Comparison of ENCODE assay signal across 18 cellular contexts in the genomic region with DNA sequence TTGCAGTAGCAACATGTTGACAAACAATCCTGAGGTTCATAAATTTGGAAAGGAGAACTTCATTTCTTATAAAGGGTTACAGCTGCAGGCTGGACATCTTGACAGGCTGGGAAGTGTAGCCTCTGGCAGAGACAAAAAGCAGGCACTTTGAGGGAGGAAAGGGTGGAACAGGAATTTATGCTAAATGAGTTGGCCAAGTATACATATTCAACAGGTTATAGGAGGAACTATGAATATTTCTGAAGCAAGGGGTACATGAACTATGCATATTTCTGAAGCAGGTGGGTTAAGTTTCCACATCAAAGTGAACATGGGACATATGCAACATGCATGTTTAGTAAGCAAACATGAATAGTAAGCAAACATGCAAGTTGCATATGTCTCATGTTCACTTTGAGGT. TPM values are rescaled to one million over a fixed set of nuclear protein-coding genes. Genes with fewer than 3 reads are reported as not detected.
DNase-seq lines count a peak whose midpoint lies in the region; FAIRE-seq and TF ChIP-seq lines count a peak whose summit lies in the region.
"Had no signal": no experiment of that assay in that cellular context is flagged by ENCODE, and none has a peak within 500 bp of the region (broad histone marks: within the 10 kb centered on the region; RNA-seq: fewer than 3 reads in every experiment).

No MANE protein-coding gene starts in this region.

- POLR2A ChIA-PET in MCF 10A (lab: Yijun Ruan, JAX): interaction anchor here (1.0 to 2.2 kb wide), 2 partner anchors 21 to 1135 kb away, joined by 3 to 12 read pairs; a partner anchor contains a TSS

- BruUV-seq in MCF 10A (replicated peaks; lab: Mats Ljungman, UMichigan): no TSS peak
- no TSS peak for BruUV-seq in mammary epithelial cell (replicated peaks; lab: Mats Ljungman, UMichigan)

- intact Hi-C loops in MCF 10A (cut with micrococcal nuclease) (loop anchor here (5.0 to 10.0 kb wide), 3 partner anchors 53 to 500 kb away; no protein-coding TSS in a partner anchor), mammary epithelial cell (cut with micrococcal nuclease) (loop anchor here (5.0 to 10.0 kb wide), 3 partner anchors 47 to 240 kb away; no protein-coding TSS in a partner anchor), transverse colon (cut with DNase I; ENCODE audit: low total_unique reads) (loop anchor here (5.0 kb wide), 1 partner anchor 108 kb away; no protein-coding TSS in a partner anchor)

- DNase-seq in MCF 10A (ENCODE audit: unreplicated experiment) (no peak), mammary epithelial cell (no peak), NB4 (ENCODE audit: low read depth) (no peak), transverse colon (no peak), HK-2 (ENCODE audit: unreplicated experiment) (no peak), MG63 (no peak), HTR-8/SVneo (ENCODE audit: insufficient read length, low spot score) (no peak)
- DNase-seq in effector memory CD4-positive, alpha-beta T cell: no peak
- DNase-seq: activated CD4-positive, CD25-positive, alpha-beta regulatory T cell treated with anti-CD3 and anti-CD28 coated beads, Interleukin-2, amount 50 U/mL, for 72 hours; amniotic stem cell; central memory CD4-positive, alpha-beta T cell; endodermal cell; H9; NCI-H1048; NCI-H69; pancreas; stimulated activated CD4-positive, alpha-beta T cell treated with anti-CD3 and anti-CD28 coated beads, Interleukin-4, amount 100 ng/mL, for 1 hour had no signal

- peaks cover 53% of the 10 kb centered on the region for H3K4me1 ChIP-seq in mammary epithelial cell (ENCODE audit: insufficient read depth, low read length)
- H3K4me1 ChIP-seq in effector memory CD4-positive, alpha-beta T cell (ENCODE audit: control insufficient read depth, insufficient read depth, low read length, poor library complexity, severe bottlenecking): peaks cover 13% of the 10 kb centered on the region
- peaks cover 6 to 43% (median 22%) of the 10 kb centered on the region in 4 donors for H3K4me1 ChIP-seq in transverse colon

- H3K36me3 ChIP-seq in mammary epithelial cell (ENCODE audit: insufficient read depth, low read length): no peaks in the 10 kb centered on the region
- no peaks in the 10 kb centered on the region for H3K36me3 ChIP-seq in effector memory CD4-positive, alpha-beta T cell (ENCODE audit: control insufficient read depth, insufficient read depth, low read length)
- no peaks in the 10 kb centered on the region for H3K36me3 ChIP-seq in transverse colon
- no peaks in the 10 kb centered on the region for H3K36me3 ChIP-seq in MG63
- H3K36me3 ChIP-seq: pancreas, thoracic aorta had no signal

- no peak overlapping the region for H2AFZ ChIP-seq in mammary epithelial cell (ENCODE audit: low read depth, low read length)

- peaks cover 44% of the 10 kb centered on the region for H3K4me1 Mint-ChIP-seq in MCF 10A (ENCODE audit: insufficient read depth, unreplicated experiment)

- H3K4me3 ChIP-seq in mammary epithelial cell (replicated peaks in 1 of 3; ENCODE audit: insufficient read depth in 1 of 3, low read depth in 2 of 3, low read length in 3 of 3): no peak overlapping the region
- H3K4me3 ChIP-seq in NB4 (ENCODE audit: low read depth, low read length): peak overlapping the region; percentile 80
- no peak overlapping the region for H3K4me3 ChIP-seq in effector memory CD4-positive, alpha-beta T cell (ENCODE audit: insufficient read depth, low read depth, low read length, poor library complexity, severe bottlenecking)
- no peak overlapping the region for H3K4me3 ChIP-seq in transverse colon
- no peak overlapping the region for H3K4me3 ChIP-seq in MG63
- H3K4me3 ChIP-seq: pancreas, thoracic aorta had no signal

- H3K27ac ChIP-seq in mammary epithelial cell (ENCODE audit: insufficient read depth, low read depth, low read length): no peak overlapping the region
- H3K27ac ChIP-seq in effector memory CD4-positive, alpha-beta T cell (ENCODE audit: insufficient read depth, low read length, poor library complexity, severe bottlenecking): peak overlapping the region; percentile 95
- peak overlapping the region in 3 of 4 donors; percentile 93 to 97 (median 95) for H3K27ac ChIP-seq in transverse colon
- H3K27ac ChIP-seq: pancreas had no signal

- H3K27me3 Mint-ChIP-seq in MCF 10A (ENCODE audit: insufficient read depth, unreplicated experiment): no peaks in the 10 kb centered on the region

- H3K27ac Mint-ChIP-seq in MCF 10A (ENCODE audit: low read depth, unreplicated experiment): peak overlapping the region; percentile 75
- H3K27ac Mint-ChIP-seq: endodermal cell, H9 had no signal

- H3K9me3 ChIP-seq in mammary epithelial cell (replicated peaks; ENCODE audit: insufficient read depth, low read length) (no peaks in the 10 kb centered on the region), transverse colon (no peaks in the 10 kb centered on the region), MG63 (no peaks in the 10 kb centered on the region)
- no peaks in the 10 kb centered on the region for H3K9me3 ChIP-seq in effector memory CD4-positive, alpha-beta T cell (ENCODE audit: control insufficient read depth, low read length)
- H3K9me3 ChIP-seq: pancreas, thoracic aorta had no signal

- no peaks in the 10 kb centered on the region for H3K36me3 Mint-ChIP-seq in MCF 10A (ENCODE audit: insufficient read depth, unreplicated experiment)

- no peak for TF ChIP-seq EP300 in transverse colon (IDR thresholded peaks at IDR 0.05; ENCODE audit: low read depth)

- H3K4me3 Mint-ChIP-seq in MCF 10A (ENCODE audit: unreplicated experiment): no peak overlapping the region
- H3K4me3 Mint-ChIP-seq: endodermal cell, H9 had no signal

- no peaks in the 10 kb centered on the region for H3K27me3 ChIP-seq in mammary epithelial cell (ENCODE audit: insufficient read depth, low read length)
- H3K27me3 ChIP-seq in effector memory CD4-positive, alpha-beta T cell (replicated peaks; ENCODE audit: control insufficient read depth, insufficient read depth, low read length, poor library complexity, severe bottlenecking): no peaks in the 10 kb centered on the region
- H3K27me3 ChIP-seq in transverse colon: no peaks in the 10 kb centered on the region
- no peaks in the 10 kb centered on the region for H3K27me3 ChIP-seq in MG63
- H3K27me3 ChIP-seq: pancreas had no signal

- CTCF ChIA-PET in MCF 10A (lab: Yijun Ruan, JAX) (interaction anchor here (0.7 kb wide), 1 partner anchor 77 kb away, joined by 3 read pairs; no protein-coding TSS in a partner anchor), mammary epithelial cell (lab: Charles Lee; ENCODE audit: low non-redundant PET) (no interaction called here)

- no peak for TF ChIP-seq CTCF in MCF 10A (IDR thresholded peaks at IDR 0.05; ENCODE audit: unreplicated experiment)
- no peak for TF ChIP-seq CTCF in mammary epithelial cell (conservative IDR thresholded peaks at IDR 0.05 in 1 of 2, IDR thresholded peaks at IDR 0.05 in 1 of 2; ENCODE audit: extremely low read depth in 1 of 2, insufficient read depth in 1 of 2, low read depth in 1 of 2, low read length in 2 of 2)
- no peak for TF ChIP-seq CTCF in NB4 (IDR thresholded peaks at IDR 0.05; ENCODE audit: low read depth, low read length)
- no peak for TF ChIP-seq CTCF in transverse colon (IDR thresholded peaks at IDR 0.05)

- in situ Hi-C loops in mammary epithelial cell (cut with MboI; ENCODE audit: low sequenced_read_pairs in 2 of 2) (loop anchor here in 1 of 2 donors (5.0 kb wide), 1 partner anchor 113 kb away; no protein-coding TSS in a partner anchor), transverse colon (cut with MboI; ENCODE audit: low pct_ligation_motif_present in 1 of 4, low pct_unique_long_range_greater_than_20kb in 1 of 4, low sequenced_read_pairs in 3 of 4) (no loop called here)

- no peak overlapping the region for H3K4me2 ChIP-seq in mammary epithelial cell (ENCODE audit: insufficient read depth, low read depth, low read length)

- dilution Hi-C loops in mammary epithelial cell (cut with HindIII; ENCODE audit: low sequenced_read_pairs): no loop called here

- H4K20me1 ChIP-seq in mammary epithelial cell (ENCODE audit: insufficient read depth, low read length): no peaks in the 10 kb centered on the region

- H3K9ac ChIP-seq in mammary epithelial cell (ENCODE audit: insufficient read depth, low read length): no peak overlapping the region

- no peak for TF ChIP-seq POLR2A in NB4 (IDR thresholded peaks at IDR 0.05; ENCODE audit: extremely low read depth, insufficient read length)
- TF ChIP-seq POLR2A in transverse colon (IDR thresholded peaks at IDR 0.05): no peak

- H3K79me2 ChIP-seq in mammary epithelial cell (ENCODE audit: insufficient read depth, low read length): peaks cover 34% of the 10 kb centered on the region

- FAIRE-seq in HTR-8/SVneo (lab: Jason Lieb, UNC): no peak
- FAIRE-seq: pancreas had no signal

- H3K9me3 Mint-ChIP-seq in MCF 10A (ENCODE audit: unreplicated experiment): no peaks in the 10 kb centered on the region

RNA-seq across cellular contexts. Expression of a gene that starts 1.6 kb away (rescaled TPM):
- total RNA-seq in MCF 10A (2022): 31.0 and 45.1 TPM in 2 replicates
- 100 to 1,000 TPM in 1 of 2 donors, 10 to 100 TPM in 1; 28.3 to 116 TPM for total RNA-seq in mammary epithelial cell
- 41.0 TPM for polyA plus RNA-seq in mammary epithelial cell
- 88.8 TPM for polyA minus RNA-seq in mammary epithelial cell
- 10 to 100 TPM; 46.8 to 89.8 (median 76.0) TPM for total RNA-seq in transverse colon
- 4.7 and 5.6 TPM in 2 replicates for total RNA-seq in MG63 (2014; rRNA removed; shearing (Covaris generic); ENCODE audit: low replicate concordance)
